ENCODE assay signal across 34 cellular contexts in genomic region chr19:30476997-30477396, GRCh38.
"Had no signal": no experiment of that assay in that cellular context is flagged by ENCODE, and none has a peak within 500 bp of the region (broad histone marks: within the 10 kb centered on the region; RNA-seq: fewer than 3 reads in every experiment).

No MANE protein-coding gene starts in this region.

- H3K27me3 ChIP-seq: MG63 had no signal

- DNase-seq: Karpas-422, Kasumi-1, MG63, MM.1S, MV-4-11, NCI-H1048, NCI-H1092, NCI-H1092 treated with DMSO at 0.1 percent for 48 hours, NCI-H1105, NCI-H1105 treated with DMSO at 0.1 percent for 48 hours, NCI-H1417, NCI-H1417 treated with DMSO at 0.1 percent for 48 hours, NCI-H1436, NCI-H1436 treated with DMSO at 0.1 percent for 48 hours, NCI-H146, NCI-H1694, NCI-H1694 treated with DMSO at 0.1 percent for 48 hours, NCI-H187, NCI-H187 treated with DMSO at 0.1 percent for 48 hours, NCI-H1930, NCI-H2029, NCI-H2029 treated with DMSO at 0.1 percent for 48 hours, NCI-H2081, NCI-H2081 treated with DMSO at 0.1 percent for 48 hours, NCI-H2107, NCI-H2171, NCI-H2171 treated with DMSO at 0.1 percent for 48 hours, NCI-H2227 treated with DMSO at 0.1 percent for 48 hours, NCI-H226, NCI-H345, NCI-H446, NCI-H446 treated with DMSO at 0.1 percent for 48 hours, NCI-H510A, NCI-H510A treated with DMSO at 0.1 percent for 48 hours had no signal

- H3K36me3 ChIP-seq: MG63 had no signal

- H3K9me3 ChIP-seq: MG63 had no signal

- H3K4me3 ChIP-seq: MG63 had no signal
